In genomic region chr22:35343664-35344550, GRCh38 we compare ENCODE assay signal across 24 cellular contexts. TPM values are rescaled to one million over a fixed set of nuclear protein-coding genes. Genes with fewer than 3 reads are reported as not detected.
"Had no signal": no experiment of that assay in that cellular context is flagged by ENCODE, and none has a peak within 500 bp of the region (broad histone marks: within the 10 kb centered on the region; RNA-seq: fewer than 3 reads in every experiment).

No MANE protein-coding gene starts in this region.

- H3K27me3 Mint-ChIP-seq: T-helper 17 cell had no signal

- H3K4me3 Mint-ChIP-seq: T-helper 17 cell had no signal

- FAIRE-seq: colon had no signal

- H3K4me1 ChIP-seq: prostate gland, right atrium auricular region, tibial artery had no signal

- H3K27me3 ChIP-seq: brain microvascular endothelial cell, dorsolateral prefrontal cortex, right atrium auricular region, tibial artery had no signal

- H3K4me3 ChIP-seq: dorsolateral prefrontal cortex, prostate gland, right atrium auricular region, tibial artery had no signal

- H3K27ac ChIP-seq: brain microvascular endothelial cell, dorsolateral prefrontal cortex, epithelial cell of prostate, prostate gland, right atrium auricular region, tibial artery, WERI-Rb-1 had no signal

- H3K9me3 ChIP-seq: prostate gland, right atrium auricular region, tibial artery had no signal

- H3K27ac Mint-ChIP-seq: T-helper 17 cell had no signal

- ATAC-seq: left lobe of liver; stimulated activated naive CD8-positive, alpha-beta T cell treated with anti-CD3 and anti-CD28 coated beads, Interleukin-15, Interleukin-2, amounts not matched to agents 100 U/mL and 50 U/mL, for 24 hours; T-helper 17 cell had no signal

- DNase-seq: activated CD4-positive, alpha-beta T cell treated with anti-CD3 and anti-CD28 coated beads for 1 hour; activated CD4-positive, alpha-beta T cell treated with anti-CD3 and anti-CD28 coated beads, Interleukin-2, amount 50 U/mL, for 48 hours; activated naive CD4-positive, alpha-beta T cell treated with Interleukin-2 at 50 U/mL for 16 hours; activated T-cell treated with anti-CD3 and anti-CD28 coated beads for 4 hours; anterior cingulate cortex; brain microvascular endothelial cell; central memory CD4-positive, alpha-beta T cell; dorsolateral prefrontal cortex; foreskin melanocyte; glutamatergic neuron; hypothalamus; islet precursor cell; stimulated activated CD4-positive, alpha-beta T cell treated with anti-CD3 and anti-CD28 coated beads, Interleukin-2, amount 100 ng/mL, for 24 hours; stimulated activated naive CD8-positive, alpha-beta T cell treated with anti-CD3 and anti-CD28 coated beads, Interleukin-15, Interleukin-2, amounts not matched to agents 100 U/mL and 50 U/mL, for 24 hours; substantia nigra; T-helper 17 cell; tibial artery; WERI-Rb-1 had no signal

RNA-seq across cellular contexts. Expression of gene HMOX1, which starts 37.0 kb away (rescaled TPM):
- polyA plus RNA-seq: neural cell had no signal
